ENCODE assay signal across 25 cellular contexts in the genomic region with DNA sequence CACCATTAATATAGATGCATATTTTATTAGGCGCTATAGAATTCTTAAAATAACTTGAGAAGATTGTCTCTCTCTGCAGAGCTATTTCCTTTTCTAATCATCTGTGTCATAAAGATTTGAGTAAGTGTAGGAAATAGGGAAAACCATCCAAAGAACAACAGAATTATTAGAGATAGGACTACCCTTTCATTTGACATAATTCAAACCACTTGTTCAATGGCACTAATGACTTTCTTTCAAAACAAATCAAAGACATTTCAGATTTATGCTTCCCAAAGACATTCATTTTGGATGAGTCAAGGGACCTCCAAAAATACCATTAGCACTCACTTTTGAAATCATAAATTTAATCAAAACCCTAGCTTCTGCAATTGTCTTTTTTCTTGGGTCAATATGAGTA. TPM values are rescaled to one million over a fixed set of nuclear protein-coding genes. Genes with fewer than 3 reads are reported as not detected.
"Had no signal": no experiment of that assay in that cellular context is flagged by ENCODE, and none has a peak within 500 bp of the region (broad histone marks: within the 10 kb centered on the region; RNA-seq: fewer than 3 reads in every experiment).

No MANE protein-coding gene starts in this region.

- H3K9ac ChIP-seq: neural progenitor cell had no signal

- H3K4me3 ChIP-seq: left lung, lung, neural progenitor cell, tibial nerve had no signal

- H2AFZ ChIP-seq: neural progenitor cell had no signal

- ATAC-seq: activated T-cell treated with anti-CD3 and anti-CD28 coated beads, Interleukin-2, amount 50 U/mL, for 4 hours; naive thymus-derived CD8-positive, alpha-beta T cell; sciatic nerve; stimulated activated effector memory CD8-positive, alpha-beta T cell treated with anti-CD3 and anti-CD28 coated beads, Interleukin-12 subunit alpha, Interleukin-12 subunit beta, amount 100 ng/mL, for 72 hours; stimulated activated naive CD8-positive, alpha-beta T cell treated with anti-CD3 and anti-CD28 coated beads, Interleukin-15, amount 100 ng/mL, for 72 hours had no signal

- H3K4me1 ChIP-seq: neural progenitor cell had no signal

- H3K36me3 ChIP-seq: neural progenitor cell had no signal

- FAIRE-seq: small intestine, TTC549 had no signal

- H3K27ac ChIP-seq: epithelial cell of prostate, left lung, tibial nerve, WERI-Rb-1 had no signal

- H3K9me3 ChIP-seq: tibial nerve had no signal

- H3K4me2 ChIP-seq: neural progenitor cell had no signal

- DNase-seq: activated CD4-positive, alpha-beta T cell treated with anti-CD3 and anti-CD28 coated beads for 1 hour; activated CD4-positive, alpha-beta T cell treated with anti-CD3 and anti-CD28 coated beads, Interleukin-2, amount 50 U/mL, for 4 hours; activated CD8-positive, alpha-beta memory T cell treated with anti-CD3 and anti-CD28 coated beads, Interleukin-2, amount 50 U/mL, for 48 hours; activated naive CD4-positive, alpha-beta T cell treated with Interleukin-2 at 50 U/mL for 16 hours; activated naive CD8-positive, alpha-beta T cell treated with anti-CD3 and anti-CD28 coated beads for 36 hours; activated T-cell treated with anti-CD3 and anti-CD28 coated beads, Interleukin-2, amount 50 U/mL, for 4 hours; cerebellar nuclear complex; cortex of kidney; endodermal cell; immature natural killer cell; kidney glomerular epithelial cell; left lung; naive thymus-derived CD8-positive, alpha-beta T cell; posterior cingulate gyrus; small intestine; stimulated activated CD4-positive, alpha-beta T cell treated with anti-CD3 and anti-CD28 coated beads, Interleukin-2, amount 100 ng/mL, for 24 hours; stimulated activated naive CD8-positive, alpha-beta T cell treated with anti-CD3 and anti-CD28 coated beads, Interleukin-15, amount 100 ng/mL, for 72 hours; WERI-Rb-1 had no signal

- H3K27me3 ChIP-seq: left lung, neural progenitor cell, tibial nerve had no signal

RNA-seq across cellular contexts. Expression of a gene that starts 29.5 kb away (rescaled TPM):
- polyA plus RNA-seq: naive thymus-derived CD8-positive, alpha-beta T cell had no signal
